20 cellular contexts compared by ENCODE assay signal in genomic region chr5:16542275-16542674, GRCh38.
DNase-seq lines count a peak whose midpoint lies in the region; ATAC-seq and TF ChIP-seq lines count a peak whose summit lies in the region.
"Had no signal": no experiment of that assay in that cellular context is flagged by ENCODE, and none has a peak within 500 bp of the region (broad histone marks: within the 10 kb centered on the region; RNA-seq: fewer than 3 reads in every experiment).

No MANE protein-coding gene starts in this region.

- H3K36me3 ChIP-seq in left ventricle myocardium inferior (no peaks in the 10 kb centered on the region), transverse colon (no peaks in the 10 kb centered on the region), trophoblast cell (ENCODE audit: control insufficient read depth in 1 of 2, insufficient read depth in 2 of 2, low read length in 2 of 2) (no peaks in the 10 kb centered on the region)
- H3K36me3 ChIP-seq: stomach had no signal

- no peaks in the 10 kb centered on the region for H3K79me1 ChIP-seq in trophoblast cell (ENCODE audit: low read length)

- WGBS in transverse colon (ENCODE audit: low coverage in 1 of 2), 2 donors, result 44 to 63% methylated on average over 4 to 5 of the region's 5 CpGs
- no CpG with 5 or more reads among the region's 5 CpGs for WGBS in trophoblast cell (ENCODE audit: extremely low coverage, insufficient coverage, insufficient read length)

- H3K9me3 ChIP-seq in left ventricle myocardium inferior (replicated peaks) (no peaks in the 10 kb centered on the region), transverse colon (no peaks in the 10 kb centered on the region), trophoblast cell (ENCODE audit: insufficient read depth, low read depth, low read length) (peaks cover 2% of the 10 kb centered on the region)
- H3K9me3 ChIP-seq: stomach had no signal

- H2BK5ac ChIP-seq in trophoblast cell (ENCODE audit: low read depth, low read length, poor library complexity), result no peak overlapping the region

- H4K12ac ChIP-seq in trophoblast cell (ENCODE audit: low read depth, low read length), result no peak overlapping the region

- DNase-seq in left ventricle myocardium inferior (no peak), left cardiac atrium (no peak), NCI-H345 treated with DMSO at 0.1 percent for 48 hours (lab: John Stamatoyannopoulos, UW; ENCODE audit: unreplicated experiment) (peak; percentile 35), transverse colon (no peak), trophoblast cell (no peak)
- no peak for DNase-seq in activated CD8-positive, alpha-beta memory T cell treated with anti-CD3 and anti-CD28 coated beads, Interleukin-2, amount 50 U/mL, for 4 hours
- DNase-seq in stimulated activated naive CD8-positive, alpha-beta T cell treated with anti-CD3 and anti-CD28 coated beads, Interleukin-15, Interleukin-2, amounts not matched to agents 100 U/mL and 50 U/mL, for 24 hours, result no peak
- DNase-seq: activated CD4-positive, alpha-beta T cell treated with anti-CD3 and anti-CD28 coated beads, Interleukin-2, amount 50 U/mL, for 48 hours; activated CD4-positive, CD25-positive, alpha-beta regulatory T cell; activated effector memory CD4-positive, alpha-beta T cell treated with Interleukin-2 at 50 U/mL for 16 hours; cerebellar nuclear complex; IMR-90; kidney glomerular epithelial cell; NCI-H524; occipital lobe; retina; stimulated activated CD4-positive, alpha-beta T cell treated with anti-CD3 and anti-CD28 coated beads, Interleukin-12 subunit alpha, Interleukin-12 subunit beta, amount 100 ng/mL, for 4 hours; stomach had no signal

- H4K91ac ChIP-seq in trophoblast cell (ENCODE audit: low read depth, low read length), result no peak overlapping the region

- TF ChIP-seq EP300 in transverse colon (IDR thresholded peaks at IDR 0.05; ENCODE audit: low read depth), result no peak

- no peak overlapping the region for H4K8ac ChIP-seq in trophoblast cell (ENCODE audit: low read depth, low read length)

- no peak overlapping the region for H3K4me2 ChIP-seq in trophoblast cell (ENCODE audit: low read length)

- H3K4me3 ChIP-seq in left ventricle myocardium inferior, result no peak overlapping the region
- peak overlapping the region in 1 of 4 donors; percentile 16 for H3K4me3 ChIP-seq in transverse colon
- H3K4me3 ChIP-seq in trophoblast cell (ENCODE audit: low read depth, low read length), result no peak overlapping the region
- H3K4me3 ChIP-seq: stomach had no signal

- no peak overlapping the region for H3K4ac ChIP-seq in trophoblast cell (ENCODE audit: low read depth, low read length)

- H3K27ac ChIP-seq in left ventricle myocardium inferior (replicated peaks), result peak overlapping the region; percentile 93
- H3K27ac ChIP-seq in cingulate gyrus (ENCODE audit: low read depth, low read length), result peak overlapping the region; percentile 34
- peak overlapping the region; percentile 72 to 80 (median 77) for H3K27ac ChIP-seq in transverse colon
- H3K27ac ChIP-seq in trophoblast cell (ENCODE audit: low read depth, low read length), result no peak overlapping the region
- H3K27ac ChIP-seq: HL-60, stomach had no signal

- in situ Hi-C loops in transverse colon (cut with MboI; ENCODE audit: low pct_ligation_motif_present in 1 of 4, low pct_unique_long_range_greater_than_20kb in 1 of 4, low sequenced_read_pairs in 3 of 4), result loop anchor here in 1 of 4 donors (10.0 kb wide), 1 partner anchor 47 kb away; no protein-coding TSS in a partner anchor

- TF ChIP-seq CTCF in left ventricle myocardium inferior (IDR thresholded peaks at IDR 0.05; ENCODE audit: borderline replicate concordance) (no peak), transverse colon (IDR thresholded peaks at IDR 0.05) (no peak)

- H3K79me2 ChIP-seq in trophoblast cell (ENCODE audit: control insufficient read depth, insufficient read depth, low read length, poor library complexity), result no peaks in the 10 kb centered on the region

- peaks cover 84% of the 10 kb centered on the region for H3K4me1 ChIP-seq in left ventricle myocardium inferior
- peaks cover 0 to 30% (median 19%) of the 10 kb centered on the region in 4 donors for H3K4me1 ChIP-seq in transverse colon
- peaks cover 0 to 2% of the 10 kb centered on the region in 2 experiments for H3K4me1 ChIP-seq in trophoblast cell (ENCODE audit: control insufficient read depth in 1 of 2, insufficient read depth in 2 of 2, low read length in 2 of 2)

- peak; percentile 24 for TF ChIP-seq POLR2A in transverse colon (IDR thresholded peaks at IDR 0.05)

- no peak for ATAC-seq in left cardiac atrium
- ATAC-seq in stimulated activated naive CD8-positive, alpha-beta T cell treated with anti-CD3 and anti-CD28 coated beads, Interleukin-15, Interleukin-2, amounts not matched to agents 100 U/mL and 50 U/mL, for 24 hours, result no peak

- no peak overlapping the region for H2BK12ac ChIP-seq in trophoblast cell (ENCODE audit: low read length)

- H3K9ac ChIP-seq in trophoblast cell (ENCODE audit: low read length), result no peak overlapping the region

- no peaks in the 10 kb centered on the region for H3K27me3 ChIP-seq in left ventricle myocardium inferior (ENCODE audit: low read depth)
- H3K27me3 ChIP-seq in transverse colon, result no peaks in the 10 kb centered on the region
- H3K27me3 ChIP-seq in trophoblast cell (ENCODE audit: insufficient read depth, low read length), result no peaks in the 10 kb centered on the region
- H3K27me3 ChIP-seq: stomach had no signal

- H3K14ac ChIP-seq in trophoblast cell (ENCODE audit: low read length), result no peak overlapping the region

- H3K18ac ChIP-seq in trophoblast cell (ENCODE audit: low read length), result no peak overlapping the region

- intact Hi-C loops in left ventricle myocardium inferior (cut with micrococcal nuclease) (no loop called here), left cardiac atrium (cut with DNase I) (no loop called here), transverse colon (cut with DNase I; ENCODE audit: low total_unique reads) (no loop called here)

- H3K23ac ChIP-seq in trophoblast cell (ENCODE audit: low read length), result no peak overlapping the region

- no peak overlapping the region for H2BK120ac ChIP-seq in trophoblast cell (ENCODE audit: insufficient read depth, low read length, poor library complexity)

- H2AK5ac ChIP-seq in trophoblast cell (ENCODE audit: low read length), result no peak overlapping the region

- H2AFZ ChIP-seq in trophoblast cell (ENCODE audit: insufficient read depth, low read length, poor library complexity), result no peak overlapping the region
